In the genomic region with DNA sequence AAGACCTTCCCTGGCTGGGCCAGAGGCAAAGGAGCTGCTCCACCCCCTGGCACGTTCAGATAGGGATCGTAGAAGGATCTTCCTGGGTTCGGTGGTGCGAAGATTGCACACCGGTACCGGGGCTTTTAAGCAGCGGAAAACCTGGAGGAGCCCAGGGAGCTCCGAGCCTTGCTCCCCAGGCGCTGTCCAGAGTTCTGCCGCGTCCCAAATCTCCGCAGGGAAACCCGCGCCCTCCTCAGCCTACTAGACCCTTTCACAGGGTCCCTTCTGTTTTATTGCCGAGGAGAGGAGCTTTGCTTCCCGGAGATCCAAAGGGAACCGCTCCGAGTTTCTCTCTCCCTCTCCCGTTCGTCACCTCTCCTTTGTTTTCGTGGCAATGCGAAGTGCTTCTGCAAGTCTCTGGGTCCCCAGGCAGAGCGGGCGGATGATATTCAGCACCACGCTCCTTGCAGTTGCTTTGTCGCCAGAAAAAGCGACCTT, we compare ENCODE assay signal across 9 cellular contexts. TPM values are rescaled to one million over a fixed set of nuclear protein-coding genes. Genes with fewer than 3 reads are reported as not detected.
DNase-seq lines count a peak whose midpoint lies in the region; TF ChIP-seq lines count a peak whose summit lies in the region.
"Had no signal": no experiment of that assay in that cellular context is flagged by ENCODE, and none has a peak within 500 bp of the region (broad histone marks: within the 10 kb centered on the region; RNA-seq: fewer than 3 reads in every experiment).

No MANE protein-coding gene starts in this region.

- peak overlapping the region in 1 of 2 donors; percentile 81 for H3K4me3 Mint-ChIP-seq in CD14-positive monocyte
- H3K4me3 Mint-ChIP-seq in T-helper 2 cell treated with Interferon-gamma antibody and Interleukin-4, amounts not matched to agents 5 μg/mL and 100 μg/mL, for 36 hours: no peak overlapping the region

- H3K9me3 Mint-ChIP-seq in CD14-positive monocyte: peaks cover 0 to 13% (median 7%) of the 10 kb centered on the region in 7 donors
- no peaks in the 10 kb centered on the region for H3K9me3 Mint-ChIP-seq in T-helper 2 cell treated with Interferon-gamma antibody and Interleukin-4, amounts not matched to agents 5 μg/mL and 100 μg/mL, for 36 hours

- TF ChIP-seq CTCF in fibroblast of the aortic adventitia (IDR thresholded peaks at IDR 0.05; ENCODE audit: insufficient read depth, low read length) (no peak), CD14-positive monocyte (IDR thresholded peaks at IDR 0.05) (no peak)

- DNase-seq in ELF-1 (ENCODE audit: low read depth, low spot score) (peak; percentile 83), NCI-H69 (lab: John Stamatoyannopoulos, UW) (peak; percentile 82), fibroblast of the aortic adventitia (ENCODE audit: low read depth) (peak; percentile 42), posterior vena cava (ENCODE audit: low spot score) (peak; percentile 80), NCI-H526 treated with DMSO at 0.1 percent for 48 hours (lab: John Stamatoyannopoulos, UW) (no peak), CD14-positive monocyte (ENCODE audit: low spot score) (no peak), foreskin melanocyte (no peak)
- DNase-seq in T-helper 2 cell treated with Interferon-gamma antibody and Interleukin-4, amounts not matched to agents 5 μg/mL and 100 μg/mL, for 36 hours (ENCODE audit: low spot score): no peak

- H3K4me3 ChIP-seq in fibroblast of the aortic adventitia (ENCODE audit: low read depth, low read length): peak overlapping the region; percentile 31

- H3K36me3 Mint-ChIP-seq in CD14-positive monocyte: peaks cover 0 to 4% of the 10 kb centered on the region in 2 donors
- no peaks in the 10 kb centered on the region for H3K36me3 Mint-ChIP-seq in T-helper 2 cell treated with Interferon-gamma antibody and Interleukin-4, amounts not matched to agents 5 μg/mL and 100 μg/mL, for 36 hours (ENCODE audit: low read depth)

- peaks cover 28 to 36% (median 34%) of the 10 kb centered on the region in 3 donors for H3K27me3 Mint-ChIP-seq in CD14-positive monocyte (ENCODE audit: low read depth in 3 of 3)
- peaks cover 34% of the 10 kb centered on the region for H3K27me3 Mint-ChIP-seq in T-helper 2 cell treated with Interferon-gamma antibody and Interleukin-4, amounts not matched to agents 5 μg/mL and 100 μg/mL, for 36 hours (ENCODE audit: low read depth)

- peak overlapping the region in 1 of 7 donors; percentile 8 for H3K27ac Mint-ChIP-seq in CD14-positive monocyte
- H3K27ac Mint-ChIP-seq in T-helper 2 cell treated with Interferon-gamma antibody and Interleukin-4, amounts not matched to agents 5 μg/mL and 100 μg/mL, for 36 hours: no peak overlapping the region

- intact Hi-C loops in posterior vena cava (cut with DNase I) (no loop called here), CD14-positive monocyte (cut with micrococcal nuclease) (no loop called here)

- H3K4me1 Mint-ChIP-seq in CD14-positive monocyte: peaks cover 14% of the 10 kb centered on the region
- no peaks in the 10 kb centered on the region for H3K4me1 Mint-ChIP-seq in T-helper 2 cell treated with Interferon-gamma antibody and Interleukin-4, amounts not matched to agents 5 μg/mL and 100 μg/mL, for 36 hours (ENCODE audit: low read depth)

RNA-seq across cellular contexts. Expression of gene TMEM196, which starts 0.5 kb away (rescaled TPM):
- total RNA-seq in fibroblast of the aortic adventitia (ENCODE audit: low replicate concordance) (not detected in 2 replicates), posterior vena cava (1 to 10 TPM; 1.6 to 3.6 TPM)
- not detected for polyA plus RNA-seq in CD14-positive monocyte
- total RNA-seq: subcutaneous adipose tissue had no signal

Comparison
In these comparisons a context has a peak if more than half of its experiments do, and no peak if none do; other contexts are left out.
1. DNase-seq: peak in ELF-1 (single experiment), NCI-H69 (single experiment), fibroblast of the aortic adventitia (single experiment) and posterior vena cava (single experiment); none in NCI-H526 treated with DMSO at 0.1 percent for 48 hours (single experiment), CD14-positive monocyte (single experiment), foreskin melanocyte (single experiment) and T-helper 2 cell treated with Interferon-gamma antibody and Interleukin-4, amounts not matched to agents 5 μg/mL and 100 μg/mL, for 36 hours (single experiment).